ENCODE assay signal across 1 cellular context in genomic region chr11:130002352-130002845, GRCh38.
A peak's percentile ranks its signal among the peaks of the same experiment; 100 is the strongest.
TF ChIP-seq lines count a peak whose summit lies in the region.

Gene PRDM10, minus strand, starts transcription at chr11:130002835. Its CDS starts 41,871 bp downstream, at chr11:129960964.

TF ChIP-seq in K562, 482 proteins besides CTCF, POLR2A, EP300 and RAD21 (continued from another document and continues in another):
- TF ChIP-seq ZMIZ1 (IDR thresholded peaks at IDR 0.05; ENCODE audit: low read depth in 2 of 2, low read length in 2 of 2) (no peak), SMAD4 (CRISPR knock-in tag; conservative IDR thresholded peaks at IDR 0.05) (peak; percentile 81; the same call in 1 of the 2 replicates), GTF2F1 (IDR thresholded peaks at IDR 0.05; ENCODE audit: low read depth, low read length) (no peak), ARNT (IDR thresholded peaks at IDR 0.05) (no peak), FOXJ3 (CRISPR knock-in tag; IDR thresholded peaks at IDR 0.05) (no peak), RFX7 (CRISPR knock-in tag; IDR thresholded peaks at IDR 0.05) (no peak), KDM5B (IDR thresholded peaks at IDR 0.05; ENCODE audit: insufficient replicate concordance, low read depth, low read length) (no peak), SP2 (IDR thresholded peaks at IDR 0.05; ENCODE audit: extremely low read depth, low read depth, low read length, poor library complexity, severe bottlenecking) (no peak), NCOA2 (IDR thresholded peaks at IDR 0.05; ENCODE audit: partially characterized antibody in 2 of 2) (no peak), SMARCB1 (IDR thresholded peaks at IDR 0.05; ENCODE audit: insufficient read length, low read depth) (no peak), ZNF311 (CRISPR knock-in tag; IDR thresholded peaks at IDR 0.05) (no peak), ZNF780A (CRISPR knock-in tag; IDR thresholded peaks at IDR 0.05) (no peak), NFE2L1 (tag; IDR thresholded peaks at IDR 0.05; ENCODE audit: borderline replicate concordance, low read depth) (no peak), HNRNPLL (IDR thresholded peaks at IDR 0.05; ENCODE audit: low read depth, low read length, poor library complexity, severe bottlenecking) (no peak), TARDBP (IDR thresholded peaks at IDR 0.05) (peak; percentile 45; the same call in 1 of the 2 replicates), TCF7 (IDR thresholded peaks at IDR 0.05; ENCODE audit: borderline replicate concordance) (no peak), PTBP1 (IDR thresholded peaks at IDR 0.05; ENCODE audit: low read depth, low read length) (no peak), CAMTA2 (CRISPR knock-in tag; conservative IDR thresholded peaks at IDR 0.05) (no peak), PREB (CRISPR knock-in tag; IDR thresholded peaks at IDR 0.05) (no peak), JUN (IDR thresholded peaks at IDR 0.05; ENCODE audit: borderline replicate concordance, low read depth, low read length) (no peak), JUN (CRISPR knock-in tag; IDR thresholded peaks at IDR 0.05; ENCODE audit: borderline replicate concordance) (no peak), ETV1 (tag; conservative IDR thresholded peaks at IDR 0.05; ENCODE audit: low read depth) (no peak), MTA3 (IDR thresholded peaks at IDR 0.05; ENCODE audit: borderline replicate concordance) (peak; percentile 30; the same call in 1 of the 2 replicates), GATA2 (CRISPR knock-in tag; IDR thresholded peaks at IDR 0.05) (no peak), GTF2E2 (tag; IDR thresholded peaks at IDR 0.05) (0 out of 2 replicates have a peak, but pooled peaks have one; percentile 15), ZNF280A (IDR thresholded peaks at IDR 0.05; ENCODE audit: low read depth, partially characterized antibody) (no peak), ZNF184 (CRISPR knock-in tag; IDR thresholded peaks at IDR 0.05) (no peak)
- TF ChIP-seq, protein P1, sequence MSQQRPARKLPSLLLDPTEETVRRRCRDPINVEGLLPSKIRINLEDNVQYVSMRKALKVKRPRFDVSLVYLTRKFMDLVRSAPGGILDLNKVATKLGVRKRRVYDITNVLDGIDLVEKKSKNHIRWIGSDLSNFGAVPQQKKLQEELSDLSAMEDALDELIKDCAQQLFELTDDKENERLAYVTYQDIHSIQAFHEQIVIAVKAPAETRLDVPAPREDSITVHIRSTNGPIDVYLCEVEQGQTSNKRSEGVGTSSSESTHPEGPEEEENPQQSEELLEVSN (IDR thresholded peaks at IDR 0.05; ENCODE audit: borderline replicate concordance in 1 of 2, extremely low read depth in 1 of 2, insufficient read depth in 1 of 2, insufficient read length in 1 of 2, low read depth in 1 of 2, low read length in 1 of 2, poor library complexity in 1 of 2, severe bottlenecking in 1 of 2) = peak in 1 of 2 experiments; percentile 22
- TF ChIP-seq, protein P2, sequence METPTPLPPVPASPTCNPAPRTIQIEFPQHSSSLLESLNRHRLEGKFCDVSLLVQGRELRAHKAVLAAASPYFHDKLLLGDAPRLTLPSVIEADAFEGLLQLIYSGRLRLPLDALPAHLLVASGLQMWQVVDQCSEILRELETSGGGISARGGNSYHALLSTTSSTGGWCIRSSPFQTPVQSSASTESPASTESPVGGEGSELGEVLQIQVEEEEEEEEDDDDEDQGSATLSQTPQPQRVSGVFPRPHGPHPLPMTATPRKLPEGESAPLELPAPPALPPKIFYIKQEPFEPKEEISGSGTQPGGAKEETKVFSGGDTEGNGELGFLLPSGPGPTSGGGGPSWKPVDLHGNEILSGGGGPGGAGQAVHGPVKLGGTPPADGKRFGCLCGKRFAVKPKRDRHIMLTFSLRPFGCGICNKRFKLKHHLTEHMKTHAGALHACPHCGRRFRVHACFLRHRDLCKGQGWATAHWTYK (CRISPR knock-in tag; IDR thresholded peaks at IDR 0.05) = no peak
- TF ChIP-seq, protein P3, sequence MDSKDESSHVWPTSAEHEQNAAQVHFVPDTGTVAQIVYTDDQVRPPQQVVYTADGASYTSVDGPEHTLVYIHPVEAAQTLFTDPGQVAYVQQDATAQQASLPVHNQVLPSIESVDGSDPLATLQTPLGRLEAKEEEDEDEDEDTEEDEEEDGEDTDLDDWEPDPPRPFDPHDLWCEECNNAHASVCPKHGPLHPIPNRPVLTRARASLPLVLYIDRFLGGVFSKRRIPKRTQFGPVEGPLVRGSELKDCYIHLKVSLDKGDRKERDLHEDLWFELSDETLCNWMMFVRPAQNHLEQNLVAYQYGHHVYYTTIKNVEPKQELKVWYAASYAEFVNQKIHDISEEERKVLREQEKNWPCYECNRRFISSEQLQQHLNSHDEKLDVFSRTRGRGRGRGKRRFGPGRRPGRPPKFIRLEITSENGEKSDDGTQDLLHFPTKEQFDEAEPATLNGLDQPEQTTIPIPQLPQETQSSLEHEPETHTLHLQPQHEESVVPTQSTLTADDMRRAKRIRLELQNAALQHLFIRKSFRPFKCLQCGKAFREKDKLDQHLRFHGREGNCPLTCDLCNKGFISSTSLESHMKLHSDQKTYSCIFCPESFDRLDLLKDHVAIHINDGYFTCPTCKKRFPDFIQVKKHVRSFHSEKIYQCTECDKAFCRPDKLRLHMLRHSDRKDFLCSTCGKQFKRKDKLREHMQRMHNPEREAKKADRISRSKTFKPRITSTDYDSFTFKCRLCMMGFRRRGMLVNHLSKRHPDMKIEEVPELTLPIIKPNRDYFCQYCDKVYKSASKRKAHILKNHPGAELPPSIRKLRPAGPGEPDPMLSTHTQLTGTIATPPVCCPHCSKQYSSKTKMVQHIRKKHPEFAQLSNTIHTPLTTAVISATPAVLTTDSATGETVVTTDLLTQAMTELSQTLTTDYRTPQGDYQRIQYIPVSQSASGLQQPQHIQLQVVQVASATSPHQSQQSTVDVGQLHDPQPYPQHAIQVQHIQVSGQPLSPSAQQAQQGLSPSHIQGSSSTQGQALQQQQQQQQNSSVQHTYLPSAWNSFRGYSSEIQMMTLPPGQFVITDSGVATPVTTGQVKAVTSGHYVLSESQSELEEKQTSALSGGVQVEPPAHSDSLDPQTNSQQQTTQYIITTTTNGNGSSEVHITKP (IDR thresholded peaks at IDR 0.05; ENCODE audit: partially characterized antibody) = peak; percentile 100
- TF ChIP-seq, protein P4, sequence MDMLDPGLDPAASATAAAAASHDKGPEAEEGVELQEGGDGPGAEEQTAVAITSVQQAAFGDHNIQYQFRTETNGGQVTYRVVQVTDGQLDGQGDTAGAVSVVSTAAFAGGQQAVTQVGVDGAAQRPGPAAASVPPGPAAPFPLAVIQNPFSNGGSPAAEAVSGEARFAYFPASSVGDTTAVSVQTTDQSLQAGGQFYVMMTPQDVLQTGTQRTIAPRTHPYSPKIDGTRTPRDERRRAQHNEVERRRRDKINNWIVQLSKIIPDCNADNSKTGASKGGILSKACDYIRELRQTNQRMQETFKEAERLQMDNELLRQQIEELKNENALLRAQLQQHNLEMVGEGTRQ (CRISPR knock-in tag; IDR thresholded peaks at IDR 0.05) = no peak
- TF ChIP-seq, protein P5, sequence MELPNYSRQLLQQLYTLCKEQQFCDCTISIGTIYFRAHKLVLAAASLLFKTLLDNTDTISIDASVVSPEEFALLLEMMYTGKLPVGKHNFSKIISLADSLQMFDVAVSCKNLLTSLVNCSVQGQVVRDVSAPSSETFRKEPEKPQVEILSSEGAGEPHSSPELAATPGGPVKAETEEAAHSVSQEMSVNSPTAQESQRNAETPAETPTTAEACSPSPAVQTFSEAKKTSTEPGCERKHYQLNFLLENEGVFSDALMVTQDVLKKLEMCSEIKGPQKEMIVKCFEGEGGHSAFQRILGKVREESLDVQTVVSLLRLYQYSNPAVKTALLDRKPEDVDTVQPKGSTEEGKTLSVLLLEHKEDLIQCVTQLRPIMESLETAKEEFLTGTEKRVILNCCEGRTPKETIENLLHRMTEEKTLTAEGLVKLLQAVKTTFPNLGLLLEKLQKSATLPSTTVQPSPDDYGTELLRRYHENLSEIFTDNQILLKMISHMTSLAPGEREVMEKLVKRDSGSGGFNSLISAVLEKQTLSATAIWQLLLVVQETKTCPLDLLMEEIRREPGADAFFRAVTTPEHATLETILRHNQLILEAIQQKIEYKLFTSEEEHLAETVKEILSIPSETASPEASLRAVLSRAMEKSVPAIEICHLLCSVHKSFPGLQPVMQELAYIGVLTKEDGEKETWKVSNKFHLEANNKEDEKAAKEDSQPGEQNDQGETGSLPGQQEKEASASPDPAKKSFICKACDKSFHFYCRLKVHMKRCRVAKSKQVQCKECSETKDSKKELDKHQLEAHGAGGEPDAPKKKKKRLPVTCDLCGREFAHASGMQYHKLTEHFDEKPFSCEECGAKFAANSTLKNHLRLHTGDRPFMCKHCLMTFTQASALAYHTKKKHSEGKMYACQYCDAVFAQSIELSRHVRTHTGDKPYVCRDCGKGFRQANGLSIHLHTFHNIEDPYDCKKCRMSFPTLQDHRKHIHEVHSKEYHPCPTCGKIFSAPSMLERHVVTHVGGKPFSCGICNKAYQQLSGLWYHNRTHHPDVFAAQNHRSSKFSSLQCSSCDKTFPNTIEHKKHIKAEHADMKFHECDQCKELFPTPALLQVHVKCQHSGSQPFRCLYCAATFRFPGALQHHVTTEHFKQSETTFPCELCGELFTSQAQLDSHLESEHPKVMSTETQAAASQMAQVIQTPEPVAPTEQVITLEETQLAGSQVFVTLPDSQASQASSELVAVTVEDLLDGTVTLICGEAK (IDR thresholded peaks at IDR 0.05) = no peak
- TF ChIP-seq, protein P5 (CRISPR knock-in tag; IDR thresholded peaks at IDR 0.05) = no peak
- TF ChIP-seq, protein P6, sequence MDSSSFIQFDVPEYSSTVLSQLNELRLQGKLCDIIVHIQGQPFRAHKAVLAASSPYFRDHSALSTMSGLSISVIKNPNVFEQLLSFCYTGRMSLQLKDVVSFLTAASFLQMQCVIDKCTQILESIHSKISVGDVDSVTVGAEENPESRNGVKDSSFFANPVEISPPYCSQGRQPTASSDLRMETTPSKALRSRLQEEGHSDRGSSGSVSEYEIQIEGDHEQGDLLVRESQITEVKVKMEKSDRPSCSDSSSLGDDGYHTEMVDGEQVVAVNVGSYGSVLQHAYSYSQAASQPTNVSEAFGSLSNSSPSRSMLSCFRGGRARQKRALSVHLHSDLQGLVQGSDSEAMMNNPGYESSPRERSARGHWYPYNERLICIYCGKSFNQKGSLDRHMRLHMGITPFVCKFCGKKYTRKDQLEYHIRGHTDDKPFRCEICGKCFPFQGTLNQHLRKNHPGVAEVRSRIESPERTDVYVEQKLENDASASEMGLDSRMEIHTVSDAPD (CRISPR knock-in tag; IDR thresholded peaks at IDR 0.05) = no peak
